9 cellular contexts compared by ENCODE assay signal in the genomic region with DNA sequence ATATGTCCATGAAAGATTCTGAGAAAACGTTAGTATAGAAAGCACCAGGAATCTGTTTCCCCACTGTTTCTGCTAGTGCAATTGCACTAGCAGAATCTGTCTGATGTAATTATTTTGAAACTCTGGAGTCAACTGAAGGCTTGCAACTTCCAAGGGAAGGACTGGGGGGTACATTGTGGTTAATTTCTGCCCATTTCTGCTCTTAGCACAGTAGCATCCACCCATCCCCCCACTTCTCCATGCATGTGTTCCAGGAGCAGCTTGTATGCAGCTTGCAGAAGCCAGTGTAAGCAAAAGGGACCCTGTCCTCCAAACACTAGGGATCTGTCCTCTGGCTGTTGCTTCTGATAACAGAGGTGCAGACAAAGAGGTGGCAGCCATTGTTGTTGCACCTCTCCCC.
"Had no signal": no experiment of that assay in that cellular context is flagged by ENCODE, and none has a peak within 500 bp of the region (broad histone marks: within the 10 kb centered on the region; RNA-seq: fewer than 3 reads in every experiment).

No MANE protein-coding gene starts in this region.

- H3K4me3 Mint-ChIP-seq: GM23338, H9, HFFc6 had no signal

- H3K9me3 ChIP-seq: HAP-1 had no signal

- H3K4me1 Mint-ChIP-seq: GM23338, H9 had no signal

- ATAC-seq: GM23338, HCT116 had no signal

- H3K36me3 ChIP-seq: HAP-1 had no signal

- H3K27ac Mint-ChIP-seq: GM23338, H9, HFFc6 had no signal

- H3K27ac ChIP-seq: GM23248 had no signal

- H3K4me1 ChIP-seq: HAP-1 had no signal

- H3K4me3 ChIP-seq: GM23248, GM23338, HAP-1 had no signal

- DNase-seq: GM23248, GOT3, H7, H9, HCEC 1CT, HFFc6 had no signal
